In the genomic region with DNA sequence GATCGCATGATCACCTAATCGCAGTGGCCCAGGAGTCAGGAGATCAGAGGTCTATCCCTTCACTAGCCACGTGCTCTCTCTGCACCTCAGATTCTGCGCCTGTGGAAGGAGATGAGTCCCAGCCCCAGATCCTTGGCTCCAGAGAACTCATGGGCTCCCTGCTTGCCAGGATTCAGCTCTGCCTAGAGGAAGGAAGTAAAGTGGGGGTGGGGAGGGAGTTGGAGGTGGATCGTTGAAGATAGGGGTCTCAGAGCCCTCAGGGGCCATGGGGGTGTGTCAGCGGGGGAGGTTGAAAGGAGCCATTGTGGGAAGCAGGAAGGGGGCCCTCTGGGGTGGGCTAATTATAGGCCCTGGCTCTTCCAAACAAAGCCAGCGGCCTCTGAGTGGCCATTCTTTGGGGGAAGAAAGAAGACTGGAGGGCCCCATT, we compare ENCODE assay signal across 1 cellular context.
TF ChIP-seq lines count a peak whose summit lies in the region.

No MANE protein-coding gene starts in this region.

TF ChIP-seq in WTC11, 78 proteins besides CTCF, POLR2A, EP300 and RAD21 (continued from another document):
- TF ChIP-seq, protein P1, sequence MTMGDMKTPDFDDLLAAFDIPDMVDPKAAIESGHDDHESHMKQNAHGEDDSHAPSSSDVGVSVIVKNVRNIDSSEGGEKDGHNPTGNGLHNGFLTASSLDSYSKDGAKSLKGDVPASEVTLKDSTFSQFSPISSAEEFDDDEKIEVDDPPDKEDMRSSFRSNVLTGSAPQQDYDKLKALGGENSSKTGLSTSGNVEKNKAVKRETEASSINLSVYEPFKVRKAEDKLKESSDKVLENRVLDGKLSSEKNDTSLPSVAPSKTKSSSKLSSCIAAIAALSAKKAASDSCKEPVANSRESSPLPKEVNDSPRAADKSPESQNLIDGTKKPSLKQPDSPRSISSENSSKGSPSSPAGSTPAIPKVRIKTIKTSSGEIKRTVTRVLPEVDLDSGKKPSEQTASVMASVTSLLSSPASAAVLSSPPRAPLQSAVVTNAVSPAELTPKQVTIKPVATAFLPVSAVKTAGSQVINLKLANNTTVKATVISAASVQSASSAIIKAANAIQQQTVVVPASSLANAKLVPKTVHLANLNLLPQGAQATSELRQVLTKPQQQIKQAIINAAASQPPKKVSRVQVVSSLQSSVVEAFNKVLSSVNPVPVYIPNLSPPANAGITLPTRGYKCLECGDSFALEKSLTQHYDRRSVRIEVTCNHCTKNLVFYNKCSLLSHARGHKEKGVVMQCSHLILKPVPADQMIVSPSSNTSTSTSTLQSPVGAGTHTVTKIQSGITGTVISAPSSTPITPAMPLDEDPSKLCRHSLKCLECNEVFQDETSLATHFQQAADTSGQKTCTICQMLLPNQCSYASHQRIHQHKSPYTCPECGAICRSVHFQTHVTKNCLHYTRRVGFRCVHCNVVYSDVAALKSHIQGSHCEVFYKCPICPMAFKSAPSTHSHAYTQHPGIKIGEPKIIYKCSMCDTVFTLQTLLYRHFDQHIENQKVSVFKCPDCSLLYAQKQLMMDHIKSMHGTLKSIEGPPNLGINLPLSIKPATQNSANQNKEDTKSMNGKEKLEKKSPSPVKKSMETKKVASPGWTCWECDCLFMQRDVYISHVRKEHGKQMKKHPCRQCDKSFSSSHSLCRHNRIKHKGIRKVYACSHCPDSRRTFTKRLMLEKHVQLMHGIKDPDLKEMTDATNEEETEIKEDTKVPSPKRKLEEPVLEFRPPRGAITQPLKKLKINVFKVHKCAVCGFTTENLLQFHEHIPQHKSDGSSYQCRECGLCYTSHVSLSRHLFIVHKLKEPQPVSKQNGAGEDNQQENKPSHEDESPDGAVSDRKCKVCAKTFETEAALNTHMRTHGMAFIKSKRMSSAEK (CRISPR knock-in tag; IDR thresholded peaks at IDR 0.05; ENCODE audit: borderline replicate concordance), result no peak
- TF ChIP-seq CREB1 (CRISPR knock-in tag; IDR thresholded peaks at IDR 0.05), result no peak
- TF ChIP-seq ZNF396 (CRISPR knock-in tag; IDR thresholded peaks at IDR 0.05; ENCODE audit: borderline replicate concordance), result no peak
- TF ChIP-seq, protein P2, sequence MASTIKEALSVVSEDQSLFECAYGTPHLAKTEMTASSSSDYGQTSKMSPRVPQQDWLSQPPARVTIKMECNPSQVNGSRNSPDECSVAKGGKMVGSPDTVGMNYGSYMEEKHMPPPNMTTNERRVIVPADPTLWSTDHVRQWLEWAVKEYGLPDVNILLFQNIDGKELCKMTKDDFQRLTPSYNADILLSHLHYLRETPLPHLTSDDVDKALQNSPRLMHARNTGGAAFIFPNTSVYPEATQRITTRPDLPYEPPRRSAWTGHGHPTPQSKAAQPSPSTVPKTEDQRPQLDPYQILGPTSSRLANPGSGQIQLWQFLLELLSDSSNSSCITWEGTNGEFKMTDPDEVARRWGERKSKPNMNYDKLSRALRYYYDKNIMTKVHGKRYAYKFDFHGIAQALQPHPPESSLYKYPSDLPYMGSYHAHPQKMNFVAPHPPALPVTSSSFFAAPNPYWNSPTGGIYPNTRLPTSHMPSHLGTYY (CRISPR knock-in tag; IDR thresholded peaks at IDR 0.05), result no peak
- TF ChIP-seq, protein P3, sequence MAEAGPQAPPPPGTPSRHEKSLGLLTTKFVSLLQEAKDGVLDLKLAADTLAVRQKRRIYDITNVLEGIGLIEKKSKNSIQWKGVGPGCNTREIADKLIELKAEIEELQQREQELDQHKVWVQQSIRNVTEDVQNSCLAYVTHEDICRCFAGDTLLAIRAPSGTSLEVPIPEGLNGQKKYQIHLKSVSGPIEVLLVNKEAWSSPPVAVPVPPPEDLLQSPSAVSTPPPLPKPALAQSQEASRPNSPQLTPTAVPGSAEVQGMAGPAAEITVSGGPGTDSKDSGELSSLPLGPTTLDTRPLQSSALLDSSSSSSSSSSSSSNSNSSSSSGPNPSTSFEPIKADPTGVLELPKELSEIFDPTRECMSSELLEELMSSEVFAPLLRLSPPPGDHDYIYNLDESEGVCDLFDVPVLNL (CRISPR knock-in tag; IDR thresholded peaks at IDR 0.05; ENCODE audit: borderline replicate concordance, low read depth), result no peak
- TF ChIP-seq, protein P4, sequence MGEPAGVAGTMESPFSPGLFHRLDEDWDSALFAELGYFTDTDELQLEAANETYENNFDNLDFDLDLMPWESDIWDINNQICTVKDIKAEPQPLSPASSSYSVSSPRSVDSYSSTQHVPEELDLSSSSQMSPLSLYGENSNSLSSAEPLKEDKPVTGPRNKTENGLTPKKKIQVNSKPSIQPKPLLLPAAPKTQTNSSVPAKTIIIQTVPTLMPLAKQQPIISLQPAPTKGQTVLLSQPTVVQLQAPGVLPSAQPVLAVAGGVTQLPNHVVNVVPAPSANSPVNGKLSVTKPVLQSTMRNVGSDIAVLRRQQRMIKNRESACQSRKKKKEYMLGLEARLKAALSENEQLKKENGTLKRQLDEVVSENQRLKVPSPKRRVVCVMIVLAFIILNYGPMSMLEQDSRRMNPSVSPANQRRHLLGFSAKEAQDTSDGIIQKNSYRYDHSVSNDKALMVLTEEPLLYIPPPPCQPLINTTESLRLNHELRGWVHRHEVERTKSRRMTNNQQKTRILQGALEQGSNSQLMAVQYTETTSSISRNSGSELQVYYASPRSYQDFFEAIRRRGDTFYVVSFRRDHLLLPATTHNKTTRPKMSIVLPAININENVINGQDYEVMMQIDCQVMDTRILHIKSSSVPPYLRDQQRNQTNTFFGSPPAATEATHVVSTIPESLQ (CRISPR knock-in tag; IDR thresholded peaks at IDR 0.05), result no peak
